In the genomic region with DNA sequence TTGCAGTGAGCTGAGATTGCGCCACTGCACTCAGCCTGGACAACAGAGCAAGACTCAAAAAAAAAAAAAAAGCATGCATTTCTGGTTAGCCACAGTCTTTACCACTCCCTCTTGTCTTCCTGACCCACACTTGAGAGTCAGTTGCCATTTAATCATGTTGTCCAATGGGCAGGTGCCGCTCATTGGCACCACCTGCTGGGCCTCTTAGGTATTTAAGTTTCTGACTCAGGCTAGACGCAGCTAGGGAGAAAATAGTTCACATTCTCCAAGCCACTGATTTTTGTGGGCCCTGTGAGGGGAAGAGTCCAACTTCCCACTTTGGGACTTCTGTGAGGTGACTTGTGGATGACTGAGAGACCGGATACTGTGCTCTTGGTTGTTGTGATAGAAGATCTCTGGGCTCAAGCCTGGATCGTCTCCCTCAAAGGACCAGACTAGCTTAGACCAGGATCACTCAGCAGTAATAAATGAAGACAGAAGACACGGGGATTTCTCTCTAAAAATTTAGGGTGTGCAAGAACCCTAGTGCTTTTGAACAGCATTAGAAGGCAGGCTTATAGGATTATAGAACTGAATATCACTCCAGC, we compare ENCODE assay signal across 9 cellular contexts. TPM values are rescaled to one million over a fixed set of nuclear protein-coding genes. Genes with fewer than 3 reads are reported as not detected.
A peak's percentile ranks its signal among the peaks of the same experiment; 100 is the strongest.
DNase-seq lines count a peak whose midpoint lies in the region; ATAC-seq and TF ChIP-seq lines count a peak whose summit lies in the region.
"Had no signal": no experiment of that assay in that cellular context is flagged by ENCODE, and none has a peak within 500 bp of the region (broad histone marks: within the 10 kb centered on the region; RNA-seq: fewer than 3 reads in every experiment).

No MANE protein-coding gene starts in this region.

- no peak overlapping the region for H3K4me3 ChIP-seq in Caco-2 (ENCODE audit: low read depth, low read length)

- no peaks in the 10 kb centered on the region for H3K4me1 Mint-ChIP-seq in Caco-2 (ENCODE audit: low read depth, unreplicated experiment)
- H3K4me1 Mint-ChIP-seq: naive B cell had no signal

- no peaks in the 10 kb centered on the region for H3K27me3 Mint-ChIP-seq in Caco-2 (ENCODE audit: insufficient read depth, unreplicated experiment)

- ATAC-seq in GM19035 (IDR thresholded peaks at IDR 0.05; ENCODE audit: unreplicated experiment) (peak; percentile 69), HG03469 (IDR thresholded peaks at IDR 0.05; ENCODE audit: unreplicated experiment) (no peak), HG02571 (IDR thresholded peaks at IDR 0.05; ENCODE audit: unreplicated experiment) (no peak)

- H3K27me3 ChIP-seq in Caco-2 (replicated peaks; ENCODE audit: control insufficient read depth, insufficient read depth, low read length), result no peaks in the 10 kb centered on the region

- TF ChIP-seq EP300 in Ishikawa (IDR thresholded peaks at IDR 0.05; ENCODE audit: borderline replicate concordance), result no peak

- no peak overlapping the region for H3K27ac Mint-ChIP-seq in Caco-2 (ENCODE audit: unreplicated experiment)
- H3K27ac Mint-ChIP-seq: naive B cell had no signal

- H3K9me3 Mint-ChIP-seq in Caco-2 (ENCODE audit: unreplicated experiment), result no peaks in the 10 kb centered on the region

- H3K36me3 Mint-ChIP-seq in Caco-2 (ENCODE audit: insufficient read depth, unreplicated experiment), result no peaks in the 10 kb centered on the region

- DNase-seq in Caco-2 (peak in 1 of 2 experiments; percentile 47), lung microvascular endothelial cell (ENCODE audit: low read depth in 2 of 2) (peak; percentile 19 to 34), SIG-M5 (lab: John Stamatoyannopoulos, UW) (no peak)
- DNase-seq in activated CD8-positive, alpha-beta memory T cell treated with anti-CD3 and anti-CD28 coated beads, Interleukin-2, amount 50 U/mL, for 48 hours, result peak; percentile 68
- DNase-seq: naive B cell had no signal

- no peaks in the 10 kb centered on the region for H3K4me1 ChIP-seq in Caco-2

- no peaks in the 10 kb centered on the region for H3K36me3 ChIP-seq in Caco-2 (ENCODE audit: control insufficient read depth, insufficient read depth, low read length)

- POLR2A ChIA-PET in Caco-2 (lab: Charles Lee), result no interaction called here

- TF ChIP-seq CTCF in Caco-2 (IDR thresholded peaks at IDR 0.05; ENCODE audit: insufficient read depth in 1 of 2, low read depth in 1 of 2, low read length in 1 of 2, severe bottlenecking in 1 of 2, unreplicated experiment in 1 of 2), result peak; percentile 36 to 66

- no peak overlapping the region for H3K4me3 Mint-ChIP-seq in Caco-2 (ENCODE audit: unreplicated experiment)
- H3K4me3 Mint-ChIP-seq: naive B cell had no signal

- BruUV-seq in Caco-2 (replicated peaks; lab: Mats Ljungman, UMichigan), result no TSS peak

- CTCF ChIA-PET in Caco-2 (lab: Charles Lee), result interaction anchor here (0.7 to 0.9 kb wide), 6 partner anchors 27 to 902 kb away, joined by 3 to 6 read pairs (median 3); a partner anchor contains a TSS

- peak; percentile 54 for TF ChIP-seq RAD21 in Ishikawa (IDR thresholded peaks at IDR 0.05; ENCODE audit: low read depth)

- no peaks in the 10 kb centered on the region for H3K9me3 ChIP-seq in Caco-2

- intact Hi-C loops in Caco-2 (cut with micrococcal nuclease; ENCODE audit: unreplicated experiment), result loop anchor here (1.0 kb wide), 2 partner anchors 34 to 208 kb away; no protein-coding TSS in a partner anchor

TF ChIP-seq in Ishikawa, 13 proteins besides CTCF, POLR2A, EP300 and RAD21:
- no peak for TF ChIP-seq CREB1 (IDR thresholded peaks at IDR 0.05; ENCODE audit: low read depth)
- no peak for TF ChIP-seq FOXM1 (IDR thresholded peaks at IDR 0.05; ENCODE audit: borderline replicate concordance, low read depth)
- TF ChIP-seq YY1 (IDR thresholded peaks at IDR 0.05; ENCODE audit: low read depth), result no peak
- TF ChIP-seq NFIC (IDR thresholded peaks at IDR 0.05), result no peak
- TF ChIP-seq TAF1 (IDR thresholded peaks at IDR 0.05; ENCODE audit: low read depth), result no peak
- TF ChIP-seq, protein P1, sequence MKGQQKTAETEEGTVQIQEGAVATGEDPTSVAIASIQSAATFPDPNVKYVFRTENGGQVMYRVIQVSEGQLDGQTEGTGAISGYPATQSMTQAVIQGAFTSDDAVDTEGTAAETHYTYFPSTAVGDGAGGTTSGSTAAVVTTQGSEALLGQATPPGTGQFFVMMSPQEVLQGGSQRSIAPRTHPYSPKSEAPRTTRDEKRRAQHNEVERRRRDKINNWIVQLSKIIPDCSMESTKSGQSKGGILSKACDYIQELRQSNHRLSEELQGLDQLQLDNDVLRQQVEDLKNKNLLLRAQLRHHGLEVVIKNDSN (IDR thresholded peaks at IDR 0.05), result no peak
- TF ChIP-seq ZBTB7A (IDR thresholded peaks at IDR 0.05; ENCODE audit: low read depth), result no peak
- TF ChIP-seq CEBPB (IDR thresholded peaks at IDR 0.05), result no peak
- TF ChIP-seq, protein P2, sequence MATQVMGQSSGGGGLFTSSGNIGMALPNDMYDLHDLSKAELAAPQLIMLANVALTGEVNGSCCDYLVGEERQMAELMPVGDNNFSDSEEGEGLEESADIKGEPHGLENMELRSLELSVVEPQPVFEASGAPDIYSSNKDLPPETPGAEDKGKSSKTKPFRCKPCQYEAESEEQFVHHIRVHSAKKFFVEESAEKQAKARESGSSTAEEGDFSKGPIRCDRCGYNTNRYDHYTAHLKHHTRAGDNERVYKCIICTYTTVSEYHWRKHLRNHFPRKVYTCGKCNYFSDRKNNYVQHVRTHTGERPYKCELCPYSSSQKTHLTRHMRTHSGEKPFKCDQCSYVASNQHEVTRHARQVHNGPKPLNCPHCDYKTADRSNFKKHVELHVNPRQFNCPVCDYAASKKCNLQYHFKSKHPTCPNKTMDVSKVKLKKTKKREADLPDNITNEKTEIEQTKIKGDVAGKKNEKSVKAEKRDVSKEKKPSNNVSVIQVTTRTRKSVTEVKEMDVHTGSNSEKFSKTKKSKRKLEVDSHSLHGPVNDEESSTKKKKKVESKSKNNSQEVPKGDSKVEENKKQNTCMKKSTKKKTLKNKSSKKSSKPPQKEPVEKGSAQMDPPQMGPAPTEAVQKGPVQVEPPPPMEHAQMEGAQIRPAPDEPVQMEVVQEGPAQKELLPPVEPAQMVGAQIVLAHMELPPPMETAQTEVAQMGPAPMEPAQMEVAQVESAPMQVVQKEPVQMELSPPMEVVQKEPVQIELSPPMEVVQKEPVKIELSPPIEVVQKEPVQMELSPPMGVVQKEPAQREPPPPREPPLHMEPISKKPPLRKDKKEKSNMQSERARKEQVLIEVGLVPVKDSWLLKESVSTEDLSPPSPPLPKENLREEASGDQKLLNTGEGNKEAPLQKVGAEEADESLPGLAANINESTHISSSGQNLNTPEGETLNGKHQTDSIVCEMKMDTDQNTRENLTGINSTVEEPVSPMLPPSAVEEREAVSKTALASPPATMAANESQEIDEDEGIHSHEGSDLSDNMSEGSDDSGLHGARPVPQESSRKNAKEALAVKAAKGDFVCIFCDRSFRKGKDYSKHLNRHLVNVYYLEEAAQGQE (IDR thresholded peaks at IDR 0.05; ENCODE audit: low read depth), result no peak
- no peak for TF ChIP-seq EGR1 (IDR thresholded peaks at IDR 0.05)
- TF ChIP-seq, protein P3, sequence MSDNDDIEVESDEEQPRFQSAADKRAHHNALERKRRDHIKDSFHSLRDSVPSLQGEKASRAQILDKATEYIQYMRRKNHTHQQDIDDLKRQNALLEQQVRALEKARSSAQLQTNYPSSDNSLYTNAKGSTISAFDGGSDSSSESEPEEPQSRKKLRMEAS (IDR thresholded peaks at IDR 0.05), result no peak
- no peak for TF ChIP-seq TEAD4 (IDR thresholded peaks at IDR 0.05)
- no peak for TF ChIP-seq TCF12 (IDR thresholded peaks at IDR 0.05; ENCODE audit: low read depth)

RNA-seq across cellular contexts. Expression of a gene that starts 26.8 kb away (rescaled TPM):
- total RNA-seq in Caco-2 (2022) (0.18 and 0.23 TPM in 2 replicates), lung microvascular endothelial cell (not detected in 2 replicates)
